In genomic region chr6:143027058-143027457, GRCh38 we compare ENCODE assay signal across 7 cellular contexts. TPM values are rescaled to one million over a fixed set of nuclear protein-coding genes. Genes with fewer than 3 reads are reported as not detected.
DNase-seq lines count a peak whose midpoint lies in the region; ATAC-seq and TF ChIP-seq lines count a peak whose summit lies in the region.

No MANE protein-coding gene starts in this region.

- ATAC-seq in RWPE2 (ENCODE audit: low read depth) (no peak), esophagus mucosa (no peak), GM19397 (IDR thresholded peaks at IDR 0.05; ENCODE audit: unreplicated experiment) (no peak)

- no peak overlapping the region for H3K4me3 ChIP-seq in RWPE2 (ENCODE audit: severe bottlenecking)
- H3K4me3 ChIP-seq in iPS DF 6.9 (ENCODE audit: low read length): no peak overlapping the region

- no peaks in the 10 kb centered on the region for H3K36me3 ChIP-seq in RWPE2 (ENCODE audit: low read depth)
- no peaks in the 10 kb centered on the region for H3K36me3 ChIP-seq in iPS DF 6.9 (ENCODE audit: control insufficient read depth, insufficient read depth, low read length)

- TF ChIP-seq CTCF in GM20000 (IDR thresholded peaks at IDR 0.05; ENCODE audit: extremely low read depth, missing control alignments) (peak; percentile 41), RWPE2 (IDR thresholded peaks at IDR 0.05; ENCODE audit: poor library complexity, severe bottlenecking) (peak; percentile 33)

- DNase-seq in GM20000 (ENCODE audit: low spot score) (no peak), RWPE2 (ENCODE audit: low spot score) (no peak), iPS DF 6.9 (ENCODE audit: low read depth, low spot score) (peak; percentile 33)
- peak; percentile 11 for DNase-seq in activated naive CD8-positive, alpha-beta T cell treated with anti-CD3 and anti-CD28 coated beads, Interleukin-2, amount 50 U/mL, for 16 hours (ENCODE audit: low read depth, low spot score)
- peak; percentile 41 to 44 for DNase-seq in stimulated activated CD4-positive, alpha-beta T cell treated with anti-CD3 and anti-CD28 coated beads, Interleukin-1b, Interleukin-23, amount 100 ng/mL, for 4 hours (ENCODE audit: low read depth in 2 of 2)

- H3K27ac ChIP-seq in RWPE2 (ENCODE audit: poor library complexity, severe bottlenecking): no peak overlapping the region
- H3K27ac ChIP-seq in iPS DF 6.9 (ENCODE audit: low read length): no peak overlapping the region

- H3K4me1 ChIP-seq in RWPE2 (ENCODE audit: insufficient read depth, poor library complexity, severe bottlenecking): no peaks in the 10 kb centered on the region
- H3K4me1 ChIP-seq in iPS DF 6.9 (ENCODE audit: control insufficient read depth, insufficient read depth, low read length): no peaks in the 10 kb centered on the region

- H3K9me3 ChIP-seq in RWPE2 (ENCODE audit: severe bottlenecking) (no peaks in the 10 kb centered on the region), iPS DF 6.9 (ENCODE audit: control insufficient read depth, insufficient read depth, low read length) (no peaks in the 10 kb centered on the region)

- H3K27me3 ChIP-seq in RWPE2 (ENCODE audit: insufficient read depth, poor library complexity, severe bottlenecking) (no peaks in the 10 kb centered on the region), iPS DF 6.9 (ENCODE audit: control insufficient read depth, insufficient read depth, low read length) (no peaks in the 10 kb centered on the region)

- WGBS in iPS DF 6.9 (ENCODE audit: insufficient coverage, insufficient read length): no CpG with 5 or more reads among the region's 5 CpGs

RNA-seq across cellular contexts. Expression of gene AIG1, which starts 33.6 kb away (rescaled TPM):
- total RNA-seq in esophagus mucosa: 24.9 TPM

Comparison
In these comparisons a context has a peak if more than half of its experiments do, and no peak if none do; other contexts are left out.
1. DNase-seq: peak in activated naive CD8-positive, alpha-beta T cell treated with anti-CD3 and anti-CD28 coated beads, Interleukin-2, amount 50 U/mL, for 16 hours (single experiment), iPS DF 6.9 (single experiment) and stimulated activated CD4-positive, alpha-beta T cell treated with anti-CD3 and anti-CD28 coated beads, Interleukin-1b, Interleukin-23, amount 100 ng/mL, for 4 hours (2 of 2); none in GM20000 (single experiment) and RWPE2 (single experiment).